ENCODE assay signal across 19 cellular contexts in genomic region chr5:79536193-79536906, GRCh38. TPM values are rescaled to one million over a fixed set of nuclear protein-coding genes. Genes with fewer than 3 reads are reported as not detected.
A peak's percentile ranks its signal among the peaks of the same experiment; 100 is the strongest.
DNase-seq lines count a peak whose midpoint lies in the region; ATAC-seq, FAIRE-seq and TF ChIP-seq lines count a peak whose summit lies in the region.
"Had no signal": no experiment of that assay in that cellular context is flagged by ENCODE, and none has a peak within 500 bp of the region (broad histone marks: within the 10 kb centered on the region; RNA-seq: fewer than 3 reads in every experiment).

No MANE protein-coding gene starts in this region.

- FAIRE-seq in RCC 7860 (lab: Jason Lieb, UNC) (no peak), frontal cortex (lab: Jason Lieb, UNC) (no peak)
- FAIRE-seq: G401.6 had no signal

- peak; percentile 8 for TF ChIP-seq CTCF in RWPE2 (IDR thresholded peaks at IDR 0.05; ENCODE audit: poor library complexity, severe bottlenecking)
- TF ChIP-seq CTCF in psoas muscle (IDR thresholded peaks at IDR 0.05), result no peak

- H3K36me3 ChIP-seq in RWPE2 (ENCODE audit: low read depth), result no peaks in the 10 kb centered on the region
- H3K36me3 ChIP-seq in psoas muscle (ENCODE audit: insufficient read depth in 1 of 2, low read depth in 1 of 2), result no peaks in the 10 kb centered on the region
- H3K36me3 ChIP-seq: BE2C had no signal

- WGBS in psoas muscle, 3 donors, result 59 to 64% (median 63%) methylated on average over 3 of the region's 3 CpGs

- no peaks in the 10 kb centered on the region for H3K9me3 ChIP-seq in RWPE2 (ENCODE audit: severe bottlenecking)
- no peaks in the 10 kb centered on the region for H3K9me3 ChIP-seq in psoas muscle
- H3K9me3 ChIP-seq: BE2C had no signal

- intact Hi-C loops in psoas muscle (cut with DNase I), result no loop called here

- no peak for ATAC-seq in RWPE2 (ENCODE audit: low read depth)
- ATAC-seq in psoas muscle, result peak in 3 of 4 donors; percentile 67 to 80 (median 75)
- no peak for ATAC-seq in GM21529 (IDR thresholded peaks at IDR 0.05; ENCODE audit: unreplicated experiment)
- ATAC-seq: GM12878 had no signal

- DNase-seq in DMS53 (lab: John Stamatoyannopoulos, UW), result peak; percentile 30
- DNase-seq in DMS53 treated with DMSO at 0.1 percent for 48 hours (lab: John Stamatoyannopoulos, UW; ENCODE audit: unreplicated experiment), result no peak
- peak; percentile 21 for DNase-seq in NCI-H2029 treated with DMSO at 0.1 percent for 48 hours (lab: John Stamatoyannopoulos, UW)
- DNase-seq in RWPE2 (ENCODE audit: low spot score), result no peak
- DNase-seq in psoas muscle, result no peak
- no peak for DNase-seq in RCC 7860 (ENCODE audit: low spot score)
- no peak for DNase-seq in frontal cortex (ENCODE audit: low spot score in 2 of 2)
- DNase-seq: 8988T; BE2C; Calu3; CD4-positive, alpha-beta memory T cell; DND-41; NCI-H1048; NCI-H526; SW 1271 had no signal

- H3K27ac ChIP-seq in RWPE2 (ENCODE audit: poor library complexity, severe bottlenecking), result no peak overlapping the region
- H3K27ac ChIP-seq in psoas muscle, result no peak overlapping the region
- H3K27ac ChIP-seq: KMS-11 had no signal

- H3K4me1 ChIP-seq in RWPE2 (ENCODE audit: insufficient read depth, poor library complexity, severe bottlenecking) (no peaks in the 10 kb centered on the region), psoas muscle (no peaks in the 10 kb centered on the region)
- H3K4me1 ChIP-seq: BE2C had no signal

- no peaks in the 10 kb centered on the region for H3K27me3 ChIP-seq in RWPE2 (ENCODE audit: insufficient read depth, poor library complexity, severe bottlenecking)
- no peaks in the 10 kb centered on the region for H3K27me3 ChIP-seq in psoas muscle (ENCODE audit: insufficient read depth in 3 of 3, low read length in 2 of 3)

- H3K4me3 ChIP-seq in RWPE2 (ENCODE audit: severe bottlenecking) (no peak overlapping the region), psoas muscle (no peak overlapping the region)
- H3K4me3 ChIP-seq: GM12878 had no signal

RNA-seq across cellular contexts. Expression of gene HOMER1, which starts 22.4 kb away (rescaled TPM):
- total RNA-seq in psoas muscle (10 to 100 TPM; 32.7 to 52.4 (median 36.2) TPM), frontal cortex (205 TPM)
- 10 to 100 TPM in 2 of 3 donors, 1 to 10 TPM in 1; 3.2 to 36.5 (median 11.1) TPM for polyA plus RNA-seq in psoas muscle

Comparison
In these comparisons a context has a peak if more than half of its experiments do, and no peak if none do; other contexts are left out.
1. DNase-seq: peak in DMS53 (single experiment) and NCI-H2029 treated with DMSO at 0.1 percent for 48 hours (single experiment); none in DMS53 treated with DMSO at 0.1 percent for 48 hours (single experiment), RWPE2 (single experiment), psoas muscle (0 of 2), RCC 7860 (single experiment) and frontal cortex (0 of 2).
2. ATAC-seq: peak in psoas muscle (3 of 4); none in RWPE2 (single experiment) and GM21529 (single experiment).